Comparison of ENCODE assay signal across 30 cellular contexts in the genomic region with DNA sequence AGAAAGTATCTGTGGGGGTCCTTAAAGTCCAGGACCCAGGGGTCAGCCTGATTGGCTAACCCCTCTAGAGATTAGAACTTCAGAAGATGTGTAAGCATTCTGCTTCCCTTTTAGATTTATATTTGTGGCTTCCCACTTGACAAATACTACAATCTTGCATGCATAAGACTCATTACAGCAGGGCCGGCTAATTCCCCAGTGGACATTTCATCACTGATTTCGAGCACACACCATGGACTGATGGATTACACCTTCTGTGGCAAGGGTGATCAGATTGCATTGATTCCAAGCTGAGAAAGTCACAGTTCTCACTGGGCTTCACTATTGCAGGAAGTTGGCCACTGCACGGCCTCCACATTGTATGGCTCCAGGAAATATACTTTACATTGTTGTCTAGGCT.
"Had no signal": no experiment of that assay in that cellular context is flagged by ENCODE, and none has a peak within 500 bp of the region (broad histone marks: within the 10 kb centered on the region; RNA-seq: fewer than 3 reads in every experiment).

No MANE protein-coding gene starts in this region.

- H3K27ac Mint-ChIP-seq: activated CD4-positive, alpha-beta memory T cell treated with anti-CD3 and anti-CD28 coated beads, Interleukin-2, amount 10 ng/mL, durations not matched to agents 7 days and 5 days; activated CD4-positive, alpha-beta T cell treated with anti-CD3 and anti-CD28 coated beads for 36 hours; activated naive CD4-positive, alpha-beta T cell treated with anti-CD3 and anti-CD28 coated beads, Interleukin-2, amount 10 ng/mL, durations not matched to agents 7 days and 5 days; activated naive CD8-positive, alpha-beta T cell treated with anti-CD3 and anti-CD28 coated beads, Interleukin-2, amount 10 ng/mL, durations not matched to agents 7 days and 5 days; activated T-cell treated with anti-CD3 and anti-CD28 coated beads, Interleukin-2, amount 50 U/mL, for 72 hours; activated T-helper 2 cell treated with anti-CD3 and anti-CD28 coated beads, Interferon-gamma antibody, Interleukin-2, Interleukin-4, amounts not matched to agents 10 μg/mL and 5 μg/mL and 100 μg/mL, durations not matched to agents 14 hours and 24 hours and 36 hours had no signal

- H3K9ac ChIP-seq: SK-N-SH had no signal

- H3K4me1 Mint-ChIP-seq: activated CD4-positive, alpha-beta memory T cell treated with anti-CD3 and anti-CD28 coated beads, Interleukin-2, amount 10 ng/mL, durations not matched to agents 7 days and 5 days; activated CD4-positive, alpha-beta T cell treated with anti-CD3 and anti-CD28 coated beads for 36 hours; activated naive CD4-positive, alpha-beta T cell treated with anti-CD3 and anti-CD28 coated beads, Interleukin-2, amount 10 ng/mL, durations not matched to agents 7 days and 5 days; activated naive CD8-positive, alpha-beta T cell treated with anti-CD3 and anti-CD28 coated beads, Interleukin-2, amount 10 ng/mL, durations not matched to agents 7 days and 5 days had no signal

- H3K4me3 ChIP-seq: adrenal gland, body of pancreas, Peyer's patch, SJCRH30 had no signal

- H3K4me1 ChIP-seq: adrenal gland, Peyer's patch, SJCRH30 had no signal

- H3K4me3 Mint-ChIP-seq: activated CD4-positive, alpha-beta memory T cell treated with anti-CD3 and anti-CD28 coated beads, Interleukin-2, amount 10 ng/mL, durations not matched to agents 7 days and 5 days; activated CD4-positive, alpha-beta T cell treated with anti-CD3 and anti-CD28 coated beads for 36 hours; activated naive CD4-positive, alpha-beta T cell treated with anti-CD3 and anti-CD28 coated beads, Interleukin-2, amount 10 ng/mL, durations not matched to agents 7 days and 5 days; activated naive CD8-positive, alpha-beta T cell treated with anti-CD3 and anti-CD28 coated beads, Interleukin-2, amount 10 ng/mL, durations not matched to agents 7 days and 5 days; activated T-cell treated with anti-CD3 and anti-CD28 coated beads, Interleukin-2, amount 50 U/mL, for 72 hours had no signal

- H3K4me2 ChIP-seq: SK-N-SH had no signal

- H3K27me3 ChIP-seq: adrenal gland, body of pancreas, Peyer's patch, SJCRH30 had no signal

- H3K36me3 Mint-ChIP-seq: activated naive CD4-positive, alpha-beta T cell treated with anti-CD3 and anti-CD28 coated beads, Interleukin-2, amount 10 ng/mL, durations not matched to agents 7 days and 5 days; activated naive CD8-positive, alpha-beta T cell treated with anti-CD3 and anti-CD28 coated beads, Interleukin-2, amount 10 ng/mL, durations not matched to agents 7 days and 5 days had no signal

- ATAC-seq: activated CD4-positive, alpha-beta T cell treated with anti-CD3 and anti-CD28 coated beads for 36 hours; activated T-cell treated with anti-CD3 and anti-CD28 coated beads, Interleukin-2, amount 50 U/mL, for 72 hours; body of pancreas had no signal

- H3K36me3 ChIP-seq: adrenal gland, Peyer's patch, SJCRH30 had no signal

- DNase-seq: activated CD4-positive, alpha-beta memory T cell treated with anti-CD3 and anti-CD28 coated beads, Interleukin-2, amount 10 ng/mL, durations not matched to agents 7 days and 5 days; activated CD4-positive, alpha-beta T cell treated with anti-CD3 and anti-CD28 coated beads for 36 hours; activated CD4-positive, alpha-beta T cell treated with anti-CD3 and anti-CD28 coated beads, Interleukin-2, amount 50 U/mL, for 1 hour; activated gamma-delta T cell treated with Interleukin-2 at 50 U/mL for 16 hours; activated naive CD4-positive, alpha-beta T cell treated with anti-CD3 and anti-CD28 coated beads, Interleukin-2, amount 10 ng/mL, durations not matched to agents 7 days and 5 days; activated naive CD8-positive, alpha-beta T cell treated with anti-CD3 and anti-CD28 coated beads, Interleukin-2, amount 10 ng/mL, durations not matched to agents 7 days and 5 days; activated T-cell treated with anti-CD3 and anti-CD28 coated beads for 4 hours; activated T-cell treated with anti-CD3 and anti-CD28 coated beads, Interleukin-2, amount 50 U/mL, for 72 hours; adrenal gland; aorta; body of pancreas; central memory CD4-positive, alpha-beta T cell; MM.1S; NCI-H1105; NCI-H1436; NCI-H1694 treated with DMSO at 0.1 percent for 48 hours; NCI-H2029 treated with DMSO at 0.1 percent for 48 hours; NCI-H345; NCI-H510A; NCI-H526 treated with DMSO at 0.1 percent for 48 hours; NK-92 treated with Interleukin-12 subunit alpha and Interleukin-12 subunit beta, amount 100 ng/mL, for 24 hours; Peyer's patch; Right ventricle myocardium superior; SJCRH30; SK-N-SH; T-helper 1 cell had no signal

- H3K9me3 ChIP-seq: adrenal gland, body of pancreas, Peyer's patch, SJCRH30, SK-N-SH had no signal

- H3K27ac ChIP-seq: adrenal gland, body of pancreas, Peyer's patch, RWPE1, SJCRH30, VCaP had no signal

- H3K27me3 Mint-ChIP-seq: activated CD4-positive, alpha-beta memory T cell treated with anti-CD3 and anti-CD28 coated beads, Interleukin-2, amount 10 ng/mL, durations not matched to agents 7 days and 5 days had no signal

- H3K9me3 Mint-ChIP-seq: activated CD4-positive, alpha-beta memory T cell treated with anti-CD3 and anti-CD28 coated beads, Interleukin-2, amount 10 ng/mL, durations not matched to agents 7 days and 5 days; activated naive CD4-positive, alpha-beta T cell treated with anti-CD3 and anti-CD28 coated beads, Interleukin-2, amount 10 ng/mL, durations not matched to agents 7 days and 5 days; activated naive CD8-positive, alpha-beta T cell treated with anti-CD3 and anti-CD28 coated beads, Interleukin-2, amount 10 ng/mL, durations not matched to agents 7 days and 5 days; activated T-helper 2 cell treated with anti-CD3 and anti-CD28 coated beads, Interferon-gamma antibody, Interleukin-2, Interleukin-4, amounts not matched to agents 10 μg/mL and 5 μg/mL and 100 μg/mL, durations not matched to agents 14 hours and 24 hours and 36 hours had no signal

- FAIRE-seq: bronchial epithelial cell had no signal
